20 cellular contexts compared by ENCODE assay signal in genomic region chr14:76696791-76697190, GRCh38.
"Had no signal": no experiment of that assay in that cellular context is flagged by ENCODE, and none has a peak within 500 bp of the region (broad histone marks: within the 10 kb centered on the region; RNA-seq: fewer than 3 reads in every experiment).

No MANE protein-coding gene starts in this region.

- H3K9me3 Mint-ChIP-seq: activated CD4-positive, alpha-beta memory T cell treated with anti-CD3 and anti-CD28 coated beads for 36 hours; activated naive CD4-positive, alpha-beta T cell treated with anti-CD3 and anti-CD28 coated beads, Interleukin-2, amount 50 U/mL, for 72 hours; activated T-cell treated with anti-CD3 and anti-CD28 coated beads, Interleukin-2, amount 50 U/mL, for 72 hours; stimulated activated naive CD8-positive, alpha-beta T cell treated with anti-CD3 and anti-CD28 coated beads, Interleukin-15, amount 100 ng/mL, for 72 hours; T-helper 2 cell treated with Interferon-gamma antibody and Interleukin-4, amounts not matched to agents 5 μg/mL and 100 μg/mL, for 36 hours had no signal

- H3K27me3 ChIP-seq: adrenal gland, breast epithelium, upper lobe of right lung had no signal

- H3K4me3 Mint-ChIP-seq: activated CD4-positive, alpha-beta memory T cell treated with anti-CD3 and anti-CD28 coated beads for 36 hours; activated CD4-positive, alpha-beta T cell treated with anti-CD3 and anti-CD28 coated beads for 36 hours; activated T-cell treated with anti-CD3 and anti-CD28 coated beads, Interleukin-2, amount 50 U/mL, for 72 hours; nephron; stimulated activated naive CD8-positive, alpha-beta T cell treated with anti-CD3 and anti-CD28 coated beads, Interleukin-15, amount 100 ng/mL, for 72 hours; T-helper 2 cell treated with Interferon-gamma antibody and Interleukin-4, amounts not matched to agents 5 μg/mL and 100 μg/mL, for 36 hours; WTC11 had no signal

- H3K27ac ChIP-seq: adrenal gland, breast epithelium, SK-N-MC, upper lobe of right lung had no signal

- H3K36me3 ChIP-seq: adrenal gland, breast epithelium, upper lobe of right lung had no signal

- DNase-seq: activated CD4-positive, alpha-beta memory T cell treated with anti-CD3 and anti-CD28 coated beads for 36 hours; activated CD4-positive, alpha-beta T cell treated with anti-CD3 and anti-CD28 coated beads for 36 hours; activated gamma-delta T cell; activated T-cell treated with anti-CD3 and anti-CD28 coated beads, Interleukin-2, amount 50 U/mL, for 72 hours; effector CD8-positive, alpha-beta T cell; foreskin melanocyte; hippocampal formation; midbrain; retina; stimulated activated CD4-positive, alpha-beta T cell treated with anti-CD3 and anti-CD28 coated beads, Interleukin-2, amount 100 ng/mL, for 24 hours; stimulated activated naive CD8-positive, alpha-beta T cell treated with anti-CD3 and anti-CD28 coated beads, Interleukin-15, amount 100 ng/mL, for 72 hours; upper lobe of right lung had no signal

- H3K4me3 ChIP-seq: adrenal gland, breast epithelium, lung, SK-N-MC, upper lobe of right lung had no signal

- H3K4me1 ChIP-seq: breast epithelium, upper lobe of right lung had no signal

- H3K27ac Mint-ChIP-seq: activated CD4-positive, alpha-beta memory T cell treated with anti-CD3 and anti-CD28 coated beads for 36 hours; activated CD4-positive, alpha-beta T cell treated with anti-CD3 and anti-CD28 coated beads for 36 hours; activated naive CD4-positive, alpha-beta T cell treated with anti-CD3 and anti-CD28 coated beads, Interleukin-2, amount 50 U/mL, for 72 hours; activated T-cell treated with anti-CD3 and anti-CD28 coated beads, Interleukin-2, amount 50 U/mL, for 72 hours; nephron; T-helper 2 cell treated with Interferon-gamma antibody and Interleukin-4, amounts not matched to agents 5 μg/mL and 100 μg/mL, for 36 hours; WTC11 had no signal

- H3K27me3 Mint-ChIP-seq: activated CD4-positive, alpha-beta T cell treated with anti-CD3 and anti-CD28 coated beads for 36 hours; stimulated activated naive CD8-positive, alpha-beta T cell treated with anti-CD3 and anti-CD28 coated beads, Interleukin-15, amount 100 ng/mL, for 72 hours had no signal

- ATAC-seq: activated CD4-positive, alpha-beta T cell treated with anti-CD3 and anti-CD28 coated beads for 36 hours; activated naive CD4-positive, alpha-beta T cell treated with anti-CD3 and anti-CD28 coated beads, Interleukin-2, amount 50 U/mL, for 72 hours; activated T-cell treated with anti-CD3 and anti-CD28 coated beads, Interleukin-2, amount 50 U/mL, for 72 hours; stimulated activated naive CD8-positive, alpha-beta T cell treated with anti-CD3 and anti-CD28 coated beads, Interleukin-15, amount 100 ng/mL, for 72 hours; upper lobe of right lung; WTC11 had no signal

- H3K4me1 Mint-ChIP-seq: activated CD4-positive, alpha-beta T cell treated with anti-CD3 and anti-CD28 coated beads for 36 hours; stimulated activated naive CD8-positive, alpha-beta T cell treated with anti-CD3 and anti-CD28 coated beads, Interleukin-15, amount 100 ng/mL, for 72 hours; WTC11 had no signal

- H3K36me3 Mint-ChIP-seq: activated CD4-positive, alpha-beta memory T cell treated with anti-CD3 and anti-CD28 coated beads for 36 hours; activated naive CD4-positive, alpha-beta T cell treated with anti-CD3 and anti-CD28 coated beads, Interleukin-2, amount 50 U/mL, for 72 hours; WTC11 had no signal

- H3K9me3 ChIP-seq: adrenal gland, breast epithelium, upper lobe of right lung had no signal
